8 cellular contexts compared by ENCODE assay signal in genomic region chr11:61891331-61892084, GRCh38. TPM values are rescaled to one million over a fixed set of nuclear protein-coding genes. Genes with fewer than 3 reads are reported as not detected.
DNase-seq lines count a peak whose midpoint lies in the region; ATAC-seq, FAIRE-seq and TF ChIP-seq lines count a peak whose summit lies in the region.

FADS3 (minus strand) TSS chr11:61891545; CDS start chr11:61891381, 164 bp downstream.

- H3K9me2 ChIP-seq in SK-N-SH: no peaks in the 10 kb centered on the region

- peak; percentile 66 for ATAC-seq in GM21529 (IDR thresholded peaks at IDR 0.05; ENCODE audit: unreplicated experiment)

- H3K4me1 ChIP-seq in SK-N-SH (ENCODE audit: control insufficient read depth in 1 of 2, insufficient read depth in 2 of 2, low read depth in 1 of 2, low read length in 1 of 2) (peaks cover 7 to 14% of the 10 kb centered on the region in 2 experiments; a peak in 3 of 4 replicates), neutrophil (ENCODE audit: control insufficient read depth in 1 of 2, insufficient read depth in 1 of 2, low read depth in 1 of 2, low read length in 1 of 2) (peaks cover 23 to 25% of the 10 kb centered on the region in 2 experiments), transverse colon (peaks cover 6 to 25% (median 14%) of the 10 kb centered on the region in 4 donors)

- H3K36me3 Mint-ChIP-seq in activated naive CD8-positive, alpha-beta T cell: no peaks in the 10 kb centered on the region

- H3K4me3 ChIP-seq in SK-N-SH (ENCODE audit: low read depth in 2 of 2, low read length in 1 of 2): peak within 1 kb of the TSS; percentile 77 to 81
- H3K4me3 ChIP-seq in neutrophil (ENCODE audit: low read depth in 1 of 2, low read length in 1 of 2): peak within 1 kb of the TSS; percentile 81 to 97
- peak within 1 kb of the TSS; percentile 74 to 94 (median 86) for H3K4me3 ChIP-seq in transverse colon

- no peak for TF ChIP-seq RAD21 in SK-N-SH (IDR thresholded peaks at IDR 0.05; ENCODE audit: low read length)

- peak within 1 kb of the TSS; percentile 24 to 31; a peak in 2 of 4 replicates for H3K27ac ChIP-seq in SK-N-SH (ENCODE audit: low read depth in 2 of 2, low read length in 1 of 2)
- peak within 1 kb of the TSS; percentile 39 for H3K27ac ChIP-seq in neutrophil
- H3K27ac ChIP-seq in transverse colon: peak within 1 kb of the TSS; percentile 77 to 93 (median 86)

- peak; percentile 17 for TF ChIP-seq POLR2A in transverse colon (IDR thresholded peaks at IDR 0.05)

- in situ Hi-C loops in transverse colon (cut with MboI; ENCODE audit: low pct_ligation_motif_present in 1 of 4, low pct_unique_long_range_greater_than_20kb in 1 of 4, low sequenced_read_pairs in 3 of 4): loop anchor here in 3 of 4 donors (10.0 to 25.0 kb wide), 4 partner anchors 53 to 196 kb away; no protein-coding TSS in a partner anchor

- H3K4me3 Mint-ChIP-seq in activated naive CD8-positive, alpha-beta T cell: peak within 1 kb of the TSS; percentile 79

- intact Hi-C loops in transverse colon (cut with DNase I; ENCODE audit: low total_unique reads): no loop called here

- no peaks in the 10 kb centered on the region for H3K36me3 ChIP-seq in SK-N-SH (replicated peaks in 1 of 2; ENCODE audit: control insufficient read depth in 1 of 2, insufficient read depth in 2 of 2, low read length in 1 of 2)
- no peaks in the 10 kb centered on the region for H3K36me3 ChIP-seq in neutrophil
- H3K36me3 ChIP-seq in transverse colon: no peaks in the 10 kb centered on the region

- H3K27me3 Mint-ChIP-seq in activated naive CD8-positive, alpha-beta T cell: no peaks in the 10 kb centered on the region

- peak within 1 kb of the TSS; percentile 83; the same call in 1 of the 2 replicates for H2AFZ ChIP-seq in SK-N-SH (ENCODE audit: low read depth)

- H4K20me1 ChIP-seq in SK-N-SH (ENCODE audit: insufficient read depth): no peaks in the 10 kb centered on the region

- POLR2A ChIA-PET in SK-N-SH (lab: Yijun Ruan, JAX): interaction anchor here (1.1 kb wide), 1 partner anchor 10 kb away, joined by 4 read pairs; no protein-coding TSS in a partner anchor

- WGBS in SK-N-SH (ENCODE audit: low lambda C conversion rate): under 1% methylated on average over 17 of the region's 96 CpGs
- WGBS in transverse colon (ENCODE audit: low coverage in 1 of 2), 2 donors: 0% methylated on average over 44 of the region's 96 CpGs; no CpG with 5 or more reads in 1 of the 2 donors

- H3K27me3 ChIP-seq in SK-N-SH (ENCODE audit: insufficient read depth) (no peaks in the 10 kb centered on the region), neutrophil (peaks cover 54% of the 10 kb centered on the region), transverse colon (no peaks in the 10 kb centered on the region)

- DNase-seq in D721Med (ENCODE audit: insufficient read length, low spot score) (peak; percentile 85), Kasumi-1 (lab: John Stamatoyannopoulos, UW) (peak; percentile 29 to 65), SK-N-SH (peak; percentile 96), glomerular endothelial cell (ENCODE audit: extremely low read depth, low read depth, low spot score) (no peak), transverse colon (peak; percentile 90)

- CTCF ChIA-PET in SK-N-SH (lab: Yijun Ruan, JAX): interaction anchor here (1.1 to 4.4 kb wide), 9 partner anchors 10 to 216 kb away, joined by 3 to 34 read pairs (median 12); no protein-coding TSS in a partner anchor

- peak within 1 kb of the TSS; percentile 80 for H3K9ac ChIP-seq in SK-N-SH

- peak within 1 kb of the TSS; percentile 99 for H3K4me2 ChIP-seq in SK-N-SH

- no peak for TF ChIP-seq CTCF in D721Med (IDR thresholded peaks at IDR 0.05; ENCODE audit: insufficient read depth, missing control alignments)
- TF ChIP-seq CTCF in SK-N-SH (IDR thresholded peaks at IDR 0.05): no peak
- TF ChIP-seq CTCF in neutrophil (IDR thresholded peaks at IDR 0.05): no peak
- TF ChIP-seq CTCF in transverse colon (IDR thresholded peaks at IDR 0.05): peak in 1 of 5 experiments; percentile 14

- H3K9me3 Mint-ChIP-seq in activated naive CD8-positive, alpha-beta T cell (ENCODE audit: low read depth): no peaks in the 10 kb centered on the region

- no peak within 1 kb of the TSS for H3K27ac Mint-ChIP-seq in activated naive CD8-positive, alpha-beta T cell

- no peak for FAIRE-seq in D721Med (lab: Jason Lieb, UNC)

- peaks cover 42% of the 10 kb centered on the region for H3F3A ChIP-seq in SK-N-SH (replicated peaks; ENCODE audit: insufficient read depth)

- H3K4me1 Mint-ChIP-seq in activated naive CD8-positive, alpha-beta T cell (ENCODE audit: low read depth): peaks cover 6% of the 10 kb centered on the region

- H3K79me2 ChIP-seq in SK-N-SH (ENCODE audit: insufficient read depth): peaks cover 36% of the 10 kb centered on the region

- no peaks in the 10 kb centered on the region for H3K9me3 ChIP-seq in SK-N-SH
- H3K9me3 ChIP-seq in neutrophil: no peaks in the 10 kb centered on the region
- H3K9me3 ChIP-seq in transverse colon: no peaks in the 10 kb centered on the region

- TF ChIP-seq EP300 in SK-N-SH (IDR thresholded peaks at IDR 0.05; ENCODE audit: borderline replicate concordance in 1 of 2, low read depth in 1 of 2, low read length in 1 of 2) (no peak), transverse colon (IDR thresholded peaks at IDR 0.05; ENCODE audit: low read depth) (no peak)

TF ChIP-seq in SK-N-SH, 30 proteins besides CTCF, POLR2A, EP300 and RAD21:
- TF ChIP-seq GATA2 (CRISPR knock-in tag; IDR thresholded peaks at IDR 0.05) (no peak), NRF1 (IDR thresholded peaks at IDR 0.05; ENCODE audit: low read depth, low read length) (peak; percentile 20; the same call in 1 of the 2 replicates)

RNA-seq across cellular contexts. Expression of gene FADS3, which starts in this region (rescaled TPM):
- 93.3 and 116 TPM in 2 replicates for polyA plus RNA-seq in SK-N-SH (2012; rRNA removed)
- 20.9 and 32.5 TPM in 2 replicates for polyA plus RNA-seq in SK-N-SH (2012; cell fraction: cytosol; rRNA removed)
- 761 and 764 TPM in 2 replicates for polyA plus RNA-seq in SK-N-SH (2012; cell fraction: nucleus; rRNA removed)
- total RNA-seq in glomerular endothelial cell (239 and 393 TPM in 2 replicates), transverse colon (10 to 100 TPM; 19.5 to 96.9 (median 31.6) TPM)

Comparison
In these comparisons a context has a peak if more than half of its experiments do, and no peak if none do; other contexts are left out.
1. H3K27ac ChIP-seq: peak in every context shown above with its lines; median percentile 86 in transverse colon; 39 in neutrophil; 28 in SK-N-SH.